10 cellular contexts compared by ENCODE assay signal in genomic region chr20:43975096-43975768, GRCh38.
DNase-seq lines count a peak whose midpoint lies in the region; ATAC-seq and TF ChIP-seq lines count a peak whose summit lies in the region.
"Had no signal": no experiment of that assay in that cellular context is flagged by ENCODE, and none has a peak within 500 bp of the region (broad histone marks: within the 10 kb centered on the region; RNA-seq: fewer than 3 reads in every experiment).

No MANE protein-coding gene starts in this region.

- no peaks in the 10 kb centered on the region for H3K79me2 ChIP-seq in H9 (ENCODE audit: insufficient read depth, low read length)

- H3K36me3 Mint-ChIP-seq in H9 (ENCODE audit: insufficient read depth in 1 of 3, low read depth in 3 of 3): no peaks in the 10 kb centered on the region

- H4K5ac ChIP-seq in H9 (ENCODE audit: insufficient read length, low read depth, low read length): no peak overlapping the region

- no peak overlapping the region for H4K91ac ChIP-seq in H9 (ENCODE audit: insufficient read length, low read depth, low read length)

- peak overlapping the region in 1 of 3 experiments; percentile 86; a peak in 2 of 7 replicates for H3K27ac Mint-ChIP-seq in H9

- no peaks in the 10 kb centered on the region for H3K23me2 ChIP-seq in H9 (ENCODE audit: insufficient read length, low read depth, low read length, poor library complexity, severe bottlenecking)

- no peak overlapping the region for H3K27ac ChIP-seq in heart right ventricle
- H3K27ac ChIP-seq in H9 (ENCODE audit: insufficient read length, low read depth, low read length): no peak overlapping the region

- no peaks in the 10 kb centered on the region for H4K20me1 ChIP-seq in H9 (ENCODE audit: control insufficient read depth, insufficient read depth, insufficient read length)

- peaks cover 0 to 4% (median 0%) of the 10 kb centered on the region in 9 donors for H3K4me1 ChIP-seq in heart right ventricle
- no peaks in the 10 kb centered on the region for H3K4me1 ChIP-seq in H9 (ENCODE audit: insufficient read depth, low read length)

- H3K4ac ChIP-seq in H9 (ENCODE audit: low read depth, low read length): no peak overlapping the region

- no peaks in the 10 kb centered on the region for H3K9me3 Mint-ChIP-seq in H9

- TF ChIP-seq CTCF in fibroblast of mammary gland (conservative IDR thresholded peaks at IDR 0.05; ENCODE audit: control insufficient read depth, insufficient read depth, low read depth, low read length): no peak
- TF ChIP-seq CTCF in heart right ventricle (IDR thresholded peaks at IDR 0.05): no peak
- no peak for TF ChIP-seq CTCF in H9 (conservative IDR thresholded peaks at IDR 0.05)

- in situ Hi-C loops in ACHN (cut with HindIII; ENCODE audit: low pct_ligation_motif_present, low pct_unique_long_range_greater_than_20kb, low sequenced_read_pairs): no loop called here

- H3K4me2 ChIP-seq in H9 (ENCODE audit: insufficient read depth, insufficient read length, low read length): no peak overlapping the region

- H3K27me3 ChIP-seq in heart right ventricle (peaks cover 0 to 24% (median 6%) of the 10 kb centered on the region in 7 donors), H9 (ENCODE audit: insufficient read depth, low read length) (no peaks in the 10 kb centered on the region)

- H2BK12ac ChIP-seq in H9 (ENCODE audit: insufficient read length, low read depth, low read length): no peak overlapping the region

- no peak overlapping the region for H2BK20ac ChIP-seq in H9 (ENCODE audit: low read depth, low read length, poor library complexity, severe bottlenecking)

- no peak overlapping the region for H2BK5ac ChIP-seq in H9 (ENCODE audit: insufficient read length, low read length)

- ATAC-seq in sciatic nerve (no peak), heart right ventricle (no peak), GM18867 (IDR thresholded peaks at IDR 0.05; ENCODE audit: unreplicated experiment) (no peak)

- no peak overlapping the region for H3K56ac ChIP-seq in H9 (ENCODE audit: insufficient read length, low read depth, low read length)

- no peak overlapping the region for H3K14ac ChIP-seq in H9 (ENCODE audit: insufficient read depth, low read length)

- no peaks in the 10 kb centered on the region for H3K79me1 ChIP-seq in H9 (ENCODE audit: insufficient read depth, low read depth, low read length, poor library complexity, severe bottlenecking)

- DNase-seq in ACHN (peak; percentile 39), GM04503 (ENCODE audit: low read depth) (peak; percentile 57), SW 1271 (lab: John Stamatoyannopoulos, UW) (peak; percentile 14 to 54), fibroblast of mammary gland (ENCODE audit: low read depth) (peak; percentile 90), sciatic nerve (ENCODE audit: low spot score) (no peak), heart right ventricle (no peak), H9 (no peak)
- DNase-seq: NCI-H774 had no signal

- H3K4me1 Mint-ChIP-seq in H9: no peaks in the 10 kb centered on the region

- no peak overlapping the region for H4K8ac ChIP-seq in H9 (replicated peaks; ENCODE audit: insufficient read length, low read depth, low read length)

- H3K4me3 Mint-ChIP-seq in H9: no peak overlapping the region
- H3K4me3 Mint-ChIP-seq: neural crest cell had no signal

- WGBS in heart right ventricle, 2 donors: 80 to 82% methylated on average over 6 of the region's 6 CpGs
- no CpG with 5 or more reads among the region's 6 CpGs for WGBS in H9 (ENCODE audit: extremely low coverage, insufficient read length, low lambda C conversion rate)

- no peaks in the 10 kb centered on the region for H3K36me3 ChIP-seq in heart right ventricle

- H3T11ph ChIP-seq in H9 (ENCODE audit: low read length): no peak overlapping the region

- H3K18ac ChIP-seq in H9 (ENCODE audit: insufficient read length, low read depth, low read length): no peak overlapping the region

- H3K23ac ChIP-seq in H9 (ENCODE audit: insufficient read length, low read depth, low read length): no peak overlapping the region

- H3K9me3 ChIP-seq in heart right ventricle (peaks cover 0 to 4% (median 0%) of the 10 kb centered on the region in 11 donors), H9 (ENCODE audit: control insufficient read depth, low read depth, low read length) (no peaks in the 10 kb centered on the region)

- H2BK15ac ChIP-seq in H9 (ENCODE audit: low read depth, low read length): no peak overlapping the region

- intact Hi-C loops in sciatic nerve (cut with DNase I): no loop called here
- intact Hi-C loops in heart right ventricle (cut with DNase I): no loop called here

- H2AK5ac ChIP-seq in H9 (ENCODE audit: insufficient read length, low read length): no peak overlapping the region

- H3K4me3 ChIP-seq in fibroblast of mammary gland (ENCODE audit: control insufficient read depth, low read depth, low read length) (no peak overlapping the region), heart right ventricle (no peak overlapping the region)

- H3K9ac ChIP-seq in H9 (ENCODE audit: extremely low read depth, insufficient read length, low read length): no peak overlapping the region

- H3K27me3 Mint-ChIP-seq in H9 (ENCODE audit: low read depth): no peaks in the 10 kb centered on the region; the same call in 1 of the 2 replicates

- H2AFZ ChIP-seq in H9 (ENCODE audit: low read length): no peak overlapping the region

- no peak overlapping the region for H2BK120ac ChIP-seq in H9 (ENCODE audit: low read depth, low read length, poor library complexity, severe bottlenecking)

Comparison
In these comparisons a context has a peak if more than half of its experiments do, and no peak if none do; other contexts are left out.
1. DNase-seq: peak in ACHN (single experiment), GM04503 (single experiment), SW 1271 (2 of 2) and fibroblast of mammary gland (single experiment); none in sciatic nerve (single experiment), heart right ventricle (0 of 2) and H9 (single experiment).